12 cellular contexts compared by ENCODE assay signal in the genomic region with DNA sequence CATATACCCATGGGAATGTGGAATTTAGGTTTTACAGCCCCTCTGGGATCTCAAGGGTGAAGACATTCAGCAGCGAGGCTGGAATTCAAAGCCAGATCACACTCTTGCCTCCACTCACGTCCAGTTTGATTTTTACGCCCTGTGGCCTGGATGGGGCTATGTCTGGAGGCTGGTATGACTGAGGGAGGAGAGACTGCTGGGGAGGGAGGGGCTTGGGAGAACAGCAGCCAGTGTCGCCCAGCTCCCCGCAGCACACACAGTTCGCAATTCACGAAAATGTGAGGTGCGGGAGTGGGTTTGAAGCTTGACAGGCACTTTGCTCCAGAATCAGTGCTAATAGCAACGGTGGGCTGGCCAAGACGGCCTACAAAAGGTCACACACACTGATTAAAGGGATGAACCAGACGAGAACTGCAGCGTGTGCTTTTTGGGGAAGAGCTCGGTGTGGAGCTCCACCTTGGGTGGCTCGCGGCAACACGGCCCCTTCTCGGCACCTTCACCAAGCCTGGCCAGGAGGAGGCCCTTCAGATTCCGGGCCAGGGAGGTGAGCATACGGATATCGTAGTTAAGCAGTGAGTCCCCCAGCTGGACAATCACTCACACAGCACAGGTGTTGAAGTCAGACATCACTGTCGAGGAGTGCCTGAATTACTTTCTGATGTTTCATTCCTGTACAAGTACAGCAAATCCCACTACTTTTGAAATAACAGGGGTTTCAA. TPM values are rescaled to one million over a fixed set of nuclear protein-coding genes. Genes with fewer than 3 reads are reported as not detected.
DNase-seq lines count a peak whose midpoint lies in the region; ATAC-seq and TF ChIP-seq lines count a peak whose summit lies in the region.
"Had no signal": no experiment of that assay in that cellular context is flagged by ENCODE, and none has a peak within 500 bp of the region (broad histone marks: within the 10 kb centered on the region; RNA-seq: fewer than 3 reads in every experiment).

No MANE protein-coding gene starts in this region.

- no peak overlapping the region for H3K4me3 Mint-ChIP-seq in endothelial cell (ENCODE audit: unreplicated experiment)
- H3K4me3 Mint-ChIP-seq: CD8-positive, alpha-beta memory T cell; stimulated activated naive CD8-positive, alpha-beta T cell treated with anti-CD3 and anti-CD28 coated beads, Interleukin-15, amount 100 ng/mL, for 72 hours had no signal

- H3K36me3 ChIP-seq in HUES6 (ENCODE audit: control insufficient read depth, insufficient read depth, low read length), result peaks cover 17% of the 10 kb centered on the region
- H3K36me3 ChIP-seq in smooth muscle cell (ENCODE audit: low read depth), result peaks cover 6% of the 10 kb centered on the region
- H3K36me3 ChIP-seq in mucosa of descending colon (ENCODE audit: low read depth), result no peaks in the 10 kb centered on the region

- H3K9me3 ChIP-seq in HUES6 (ENCODE audit: control insufficient read depth, insufficient read depth, low read depth, low read length), result no peaks in the 10 kb centered on the region
- no peaks in the 10 kb centered on the region for H3K9me3 ChIP-seq in smooth muscle cell (replicated peaks; ENCODE audit: low read depth)
- H3K9me3 ChIP-seq in mucosa of descending colon, result no peaks in the 10 kb centered on the region

- peak overlapping the region; percentile 0 for H3K9ac ChIP-seq in HUES6 (ENCODE audit: low read length)
- H3K9ac ChIP-seq in smooth muscle cell (ENCODE audit: low read depth), result no peak overlapping the region

- peaks cover 24% of the 10 kb centered on the region for H3K36me3 Mint-ChIP-seq in endothelial cell (ENCODE audit: low read depth, unreplicated experiment)

- H3K27me3 Mint-ChIP-seq in endothelial cell (ENCODE audit: unreplicated experiment), result no peaks in the 10 kb centered on the region
- H3K27me3 Mint-ChIP-seq: CD8-positive, alpha-beta memory T cell; stimulated activated naive CD8-positive, alpha-beta T cell treated with anti-CD3 and anti-CD28 coated beads, Interleukin-15, amount 100 ng/mL, for 72 hours had no signal

- no peak for ATAC-seq in mucosa of descending colon
- ATAC-seq: stimulated activated naive CD8-positive, alpha-beta T cell treated with anti-CD3 and anti-CD28 coated beads, Interleukin-15, amount 100 ng/mL, for 72 hours had no signal

- peak overlapping the region; percentile 45 for H3K27ac Mint-ChIP-seq in endothelial cell (ENCODE audit: unreplicated experiment)
- H3K27ac Mint-ChIP-seq: stimulated activated naive CD8-positive, alpha-beta T cell treated with anti-CD3 and anti-CD28 coated beads, Interleukin-15, amount 100 ng/mL, for 72 hours had no signal

- H4K20me1 ChIP-seq in smooth muscle cell (ENCODE audit: low read depth), result peaks cover 54% of the 10 kb centered on the region

- H3K79me2 ChIP-seq in smooth muscle cell (ENCODE audit: low read depth), result peaks cover 31% of the 10 kb centered on the region

- peaks cover 14% of the 10 kb centered on the region; the same call in 1 of the 2 replicates for H3K4me1 ChIP-seq in HUES6 (ENCODE audit: control insufficient read depth, insufficient read depth, low read length)
- H3K4me1 ChIP-seq in smooth muscle cell (ENCODE audit: low read depth), result no peaks in the 10 kb centered on the region
- peaks cover 9% of the 10 kb centered on the region for H3K4me1 ChIP-seq in mucosa of descending colon (ENCODE audit: low read depth)

- H3K4me3 ChIP-seq in HUES6 (ENCODE audit: low read depth, low read length) (no peak overlapping the region), smooth muscle cell (no peak overlapping the region), mucosa of descending colon (no peak overlapping the region)

- DNase-seq in endothelial cell (ENCODE audit: low spot score) (no peak), left kidney (ENCODE audit: low read depth, low spot score) (peak; percentile 73), smooth muscle cell (lab: John Stamatoyannopoulos, UW; ENCODE audit: unreplicated experiment) (no peak), mucosa of descending colon (no peak), DMS153 (lab: John Stamatoyannopoulos, UW) (no peak), EL (no peak)
- DNase-seq: CD8-positive, alpha-beta memory T cell; NCI-H187 treated with DMSO at 0.1 percent for 48 hours; NK-92 treated with Interleukin-12 subunit alpha and Interleukin-12 subunit beta, amount 100 ng/mL, for 24 hours; stimulated activated naive CD8-positive, alpha-beta T cell treated with anti-CD3 and anti-CD28 coated beads, Interleukin-15, amount 100 ng/mL, for 72 hours had no signal

- no peaks in the 10 kb centered on the region for H3K9me3 Mint-ChIP-seq in endothelial cell (ENCODE audit: unreplicated experiment)
- H3K9me3 Mint-ChIP-seq: CD8-positive, alpha-beta memory T cell; stimulated activated naive CD8-positive, alpha-beta T cell treated with anti-CD3 and anti-CD28 coated beads, Interleukin-15, amount 100 ng/mL, for 72 hours had no signal

- 61% methylated on average over 21 of the region's 21 CpGs for WGBS in smooth muscle cell (ENCODE audit: low lambda C conversion rate)

- H3K27me3 ChIP-seq in HUES6 (ENCODE audit: control insufficient read depth, insufficient read depth, low read length) (no peaks in the 10 kb centered on the region), smooth muscle cell (ENCODE audit: low read depth) (no peaks in the 10 kb centered on the region)

- H3K27ac ChIP-seq in HUES6 (ENCODE audit: low read depth, low read length) (no peak overlapping the region), smooth muscle cell (ENCODE audit: low read depth) (no peak overlapping the region)
- H3K27ac ChIP-seq: VCaP had no signal

- H3K4me1 Mint-ChIP-seq in endothelial cell (ENCODE audit: unreplicated experiment), result peaks cover 51% of the 10 kb centered on the region

- no peak for TF ChIP-seq CTCF in endothelial cell (IDR thresholded peaks at IDR 0.05; ENCODE audit: unreplicated experiment)
- no peak for TF ChIP-seq CTCF in smooth muscle cell (IDR thresholded peaks at IDR 0.05; ENCODE audit: borderline replicate concordance, insufficient read depth, poor library complexity, severe bottlenecking)
- TF ChIP-seq CTCF in mucosa of descending colon (IDR thresholded peaks at IDR 0.05), result no peak

- intact Hi-C loops in mucosa of descending colon (cut with DNase I, micrococcal nuclease), result no loop called here

- H3F3A ChIP-seq in smooth muscle cell (ENCODE audit: low read depth), result no peaks in the 10 kb centered on the region

- no peak overlapping the region for H2AFZ ChIP-seq in smooth muscle cell (ENCODE audit: low read depth)

- peak overlapping the region; percentile 19 for H3K4me2 ChIP-seq in smooth muscle cell

RNA-seq across cellular contexts. Expression of gene EHD4, which starts 16.4 kb away (rescaled TPM):
- 64.9 TPM for total RNA-seq in endothelial cell (ENCODE audit: unreplicated experiment)
- total RNA-seq in smooth muscle cell, result 11.5 TPM in 2 replicates
- 15.8 and 19.2 TPM in 2 replicates for polyA plus RNA-seq in smooth muscle cell
- 10 to 100 TPM; 26.4 to 39.0 (median 35.0) TPM for total RNA-seq in mucosa of descending colon
